Comparison of ENCODE assay signal across 11 cellular contexts in genomic region chr22:16601437-16602223, GRCh38. TPM values are rescaled to one million over a fixed set of nuclear protein-coding genes. Genes with fewer than 3 reads are reported as not detected.
DNase-seq lines count a peak whose midpoint lies in the region; TF ChIP-seq lines count a peak whose summit lies in the region.
"Had no signal": no experiment of that assay in that cellular context is flagged by ENCODE, and none has a peak within 500 bp of the region (broad histone marks: within the 10 kb centered on the region; RNA-seq: fewer than 3 reads in every experiment).

No MANE protein-coding gene starts in this region.

- H3K27ac ChIP-seq in coronary artery (peak overlapping the region in 1 of 2 donors; percentile 89), tibial nerve (peak overlapping the region in 2 of 4 donors; percentile 39 to 87)
- H3K27ac ChIP-seq: neural progenitor cell had no signal

- peaks cover 38% of the 10 kb centered on the region for H3K27me3 Mint-ChIP-seq in T-helper 2 cell treated with Interferon-gamma antibody and Interleukin-4, amounts not matched to agents 5 μg/mL and 100 μg/mL, for 36 hours (ENCODE audit: low read depth)

- no peak for TF ChIP-seq EP300 in tibial nerve (IDR thresholded peaks at IDR 0.05)

- H3K4me1 ChIP-seq in tibial nerve = no peaks in the 10 kb centered on the region
- H3K4me1 ChIP-seq: neural progenitor cell had no signal

- peaks cover 0 to 35% of the 10 kb centered on the region in 2 donors for H3K27me3 ChIP-seq in tibial nerve
- H3K27me3 ChIP-seq: neural progenitor cell had no signal

- 3 to 9% methylated on average over 11 to 21 of the region's 100 CpGs for WGBS in tibial nerve, 2 donors

- no peak overlapping the region for H3K27ac Mint-ChIP-seq in T-helper 2 cell treated with Interferon-gamma antibody and Interleukin-4, amounts not matched to agents 5 μg/mL and 100 μg/mL, for 36 hours
- H3K27ac Mint-ChIP-seq: neural progenitor cell had no signal

- no peaks in the 10 kb centered on the region for H3K36me3 ChIP-seq in tibial nerve
- H3K36me3 ChIP-seq: neural progenitor cell had no signal

- H3K36me3 Mint-ChIP-seq in T-helper 2 cell treated with Interferon-gamma antibody and Interleukin-4, amounts not matched to agents 5 μg/mL and 100 μg/mL, for 36 hours (ENCODE audit: low read depth) = no peaks in the 10 kb centered on the region

- DNase-seq in stimulated activated CD4-positive, alpha-beta T cell treated with anti-CD3 and anti-CD28 coated beads, Interleukin-15, amount 100 ng/mL, for 24 hours = peak; percentile 10
- DNase-seq in stimulated activated CD4-positive, alpha-beta T cell treated with anti-CD3 and anti-CD28 coated beads, Interleukin-4, amount 100 ng/mL, for 24 hours = no peak
- no peak for DNase-seq in coronary artery (ENCODE audit: low spot score)
- DNase-seq in myocyte (ENCODE audit: low read depth) = peak; percentile 34
- no peak for DNase-seq in MV-4-11 (lab: John Stamatoyannopoulos, UW)
- no peak for DNase-seq in T-helper 2 cell treated with Interferon-gamma antibody and Interleukin-4, amounts not matched to agents 5 μg/mL and 100 μg/mL, for 36 hours (ENCODE audit: low spot score)
- DNase-seq in tibial nerve (ENCODE audit: low spot score in 2 of 2) = no peak
- DNase-seq in NCI-H345 treated with DMSO at 0.1 percent for 48 hours (lab: John Stamatoyannopoulos, UW; ENCODE audit: unreplicated experiment) = no peak
- DNase-seq: activated CD4-positive, CD25-positive, alpha-beta regulatory T cell treated with anti-CD3 and anti-CD28 coated beads, Interleukin-2, amount 50 U/mL, for 72 hours; stimulated activated naive CD4-positive, alpha-beta T cell treated with Interleukin-2 at 50 U/mL for 16 hours had no signal

- H3K4me1 Mint-ChIP-seq in T-helper 2 cell treated with Interferon-gamma antibody and Interleukin-4, amounts not matched to agents 5 μg/mL and 100 μg/mL, for 36 hours (ENCODE audit: low read depth) = peaks cover 3% of the 10 kb centered on the region
- H3K4me1 Mint-ChIP-seq: neural progenitor cell had no signal

- TF ChIP-seq CTCF in coronary artery (IDR thresholded peaks at IDR 0.05) (no peak), tibial nerve (IDR thresholded peaks at IDR 0.05) (no peak)

- H3K4me3 ChIP-seq in coronary artery (peak overlapping the region; percentile 71), tibial nerve (peak overlapping the region in 2 of 4 donors; percentile 40 to 60)
- H3K4me3 ChIP-seq: neural progenitor cell had no signal

- H3K9me3 ChIP-seq in tibial nerve = peaks cover 0 to 2% (median 0%) of the 10 kb centered on the region in 4 donors

- TF ChIP-seq POLR2A in tibial nerve (IDR thresholded peaks at IDR 0.05) = no peak

- no peak overlapping the region for H3K4me3 Mint-ChIP-seq in T-helper 2 cell treated with Interferon-gamma antibody and Interleukin-4, amounts not matched to agents 5 μg/mL and 100 μg/mL, for 36 hours
- H3K4me3 Mint-ChIP-seq: neural progenitor cell had no signal

- no peaks in the 10 kb centered on the region for H3K9me3 Mint-ChIP-seq in T-helper 2 cell treated with Interferon-gamma antibody and Interleukin-4, amounts not matched to agents 5 μg/mL and 100 μg/mL, for 36 hours

RNA-seq across cellular contexts. Expression of gene CCT8L2, which starts 9.0 kb away (rescaled TPM):
- total RNA-seq in myocyte = not detected in 2 replicates
- not detected for polyA plus RNA-seq in myocyte (2012)
- not detected for total RNA-seq in tibial nerve

Comparison
In these comparisons a context has a peak if more than half of its experiments do, and no peak if none do; other contexts are left out.
1. DNase-seq: peak in stimulated activated CD4-positive, alpha-beta T cell treated with anti-CD3 and anti-CD28 coated beads, Interleukin-15, amount 100 ng/mL, for 24 hours (single experiment) and myocyte (single experiment); none in stimulated activated CD4-positive, alpha-beta T cell treated with anti-CD3 and anti-CD28 coated beads, Interleukin-4, amount 100 ng/mL, for 24 hours (single experiment), coronary artery (single experiment), MV-4-11 (single experiment), T-helper 2 cell treated with Interferon-gamma antibody and Interleukin-4, amounts not matched to agents 5 μg/mL and 100 μg/mL, for 36 hours (single experiment), tibial nerve (0 of 2) and NCI-H345 treated with DMSO at 0.1 percent for 48 hours (single experiment).